In the genomic region with DNA sequence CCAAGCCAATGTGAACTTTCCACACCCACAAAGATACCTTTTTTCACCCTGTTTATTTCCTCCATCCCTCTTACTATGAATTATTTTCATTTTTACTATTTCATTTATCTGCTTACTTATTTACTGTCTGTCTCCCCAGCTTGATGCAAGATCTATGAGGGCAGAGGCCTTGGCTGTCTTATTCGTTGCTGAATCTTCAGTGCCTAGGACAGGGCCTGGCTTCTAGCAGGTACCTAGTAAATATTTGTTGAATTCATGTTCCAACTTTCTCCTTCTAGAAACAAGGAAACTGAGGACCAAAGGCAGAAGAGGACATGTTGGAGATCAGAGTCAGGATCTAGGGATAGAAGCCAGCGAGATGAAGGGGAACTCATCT, we compare ENCODE assay signal across 8 cellular contexts. TPM values are rescaled to one million over a fixed set of nuclear protein-coding genes. Genes with fewer than 3 reads are reported as not detected.
A peak's percentile ranks its signal among the peaks of the same experiment; 100 is the strongest.
DNase-seq lines count a peak whose midpoint lies in the region; ATAC-seq and TF ChIP-seq lines count a peak whose summit lies in the region.

No MANE protein-coding gene starts in this region.

- H3K4me3 Mint-ChIP-seq in activated CD8-positive, alpha-beta T cell treated with anti-CD3 and anti-CD28 coated beads for 36 hours, result peak overlapping the region; percentile 62
- peak overlapping the region; percentile 83 for H3K4me3 Mint-ChIP-seq in type B pancreatic cell

- no peaks in the 10 kb centered on the region for H3K9me3 ChIP-seq in heart left ventricle
- no peaks in the 10 kb centered on the region for H3K9me3 ChIP-seq in right cardiac atrium (ENCODE audit: control insufficient read depth, low read length)
- H3K9me3 ChIP-seq in esophagus squamous epithelium, result no peaks in the 10 kb centered on the region

- no peak overlapping the region for H3K56ac ChIP-seq in mesendoderm (ENCODE audit: low read length)

- ATAC-seq in heart left ventricle, result no peak
- no peak for ATAC-seq in right cardiac atrium
- ATAC-seq in activated CD8-positive, alpha-beta T cell treated with anti-CD3 and anti-CD28 coated beads for 36 hours, result no peak

- H3K36me3 ChIP-seq in heart left ventricle (no peaks in the 10 kb centered on the region), mesendoderm (ENCODE audit: control insufficient read depth, insufficient read depth, low read length) (no peaks in the 10 kb centered on the region), esophagus squamous epithelium (no peaks in the 10 kb centered on the region)

- no peak overlapping the region for H4K5ac ChIP-seq in mesendoderm (ENCODE audit: low read length)

- H3K27me3 ChIP-seq in heart left ventricle (peaks cover 0 to 14% (median 6%) of the 10 kb centered on the region in 9 donors), right cardiac atrium (ENCODE audit: control insufficient read depth, insufficient read depth) (no peaks in the 10 kb centered on the region), mesendoderm (ENCODE audit: insufficient read depth, low read length, poor library complexity) (no peaks in the 10 kb centered on the region), esophagus squamous epithelium (peaks cover 0 to 29% (median 3%) of the 10 kb centered on the region in 4 donors)

- no peaks in the 10 kb centered on the region for H3K9me3 Mint-ChIP-seq in activated CD8-positive, alpha-beta T cell treated with anti-CD3 and anti-CD28 coated beads for 36 hours
- H3K9me3 Mint-ChIP-seq in type B pancreatic cell, result no peaks in the 10 kb centered on the region

- H3K36me3 Mint-ChIP-seq in activated CD8-positive, alpha-beta T cell treated with anti-CD3 and anti-CD28 coated beads for 36 hours (ENCODE audit: low read depth), result no peaks in the 10 kb centered on the region
- no peaks in the 10 kb centered on the region for H3K36me3 Mint-ChIP-seq in type B pancreatic cell

- H3K27ac ChIP-seq in heart left ventricle (peak overlapping the region in 1 of 12 donors; percentile 62), right cardiac atrium (ENCODE audit: low read length) (no peak overlapping the region), mesendoderm (ENCODE audit: low read depth, low read length) (peak overlapping the region; percentile 5), esophagus squamous epithelium (no peak overlapping the region)

- intact Hi-C loops in heart left ventricle (cut with DNase I) (loop anchor here in 2 of 10 donors (10.0 kb wide), 2 partner anchors 52 to 142 kb away; a partner anchor contains a TSS), right cardiac atrium (cut with DNase I) (no loop called here), esophagus squamous epithelium (cut with DNase I) (no loop called here)
- intact Hi-C loops in activated CD8-positive, alpha-beta T cell treated with anti-CD3 and anti-CD28 coated beads for 36 hours (cut with micrococcal nuclease), result no loop called here

- TF ChIP-seq POLR2A in heart left ventricle (IDR thresholded peaks at IDR 0.05) (no peak), esophagus squamous epithelium (IDR thresholded peaks at IDR 0.05) (no peak)

- H3K23ac ChIP-seq in mesendoderm (ENCODE audit: low read length), result no peak overlapping the region

- H3K79me2 ChIP-seq in mesendoderm (ENCODE audit: control insufficient read depth, insufficient read depth, low read length), result no peaks in the 10 kb centered on the region

- POLR2A ChIA-PET in activated CD8-positive, alpha-beta T cell treated with anti-CD3 and anti-CD28 coated beads for 36 hours (lab: Charles Lee), result no interaction called here

- no peak overlapping the region for H3K18ac ChIP-seq in mesendoderm (ENCODE audit: low read length)

- H3K4me1 ChIP-seq in heart left ventricle (peaks cover 0 to 19% (median 8%) of the 10 kb centered on the region in 12 donors), right cardiac atrium (ENCODE audit: control insufficient read depth, insufficient read depth, low read length) (no peaks in the 10 kb centered on the region), mesendoderm (ENCODE audit: control insufficient read depth, low read depth, low read length) (peaks cover 3% of the 10 kb centered on the region), esophagus squamous epithelium (peaks cover 7 to 28% (median 15%) of the 10 kb centered on the region in 3 donors)

- no peak overlapping the region for H3K9ac ChIP-seq in mesendoderm (ENCODE audit: low read length)

- H2BK5ac ChIP-seq in mesendoderm (ENCODE audit: low read length), result no peak overlapping the region

- TF ChIP-seq CTCF in heart left ventricle (IDR thresholded peaks at IDR 0.05) (no peak), type B pancreatic cell (conservative IDR thresholded peaks at IDR 0.05) (no peak), esophagus squamous epithelium (IDR thresholded peaks at IDR 0.05) (no peak)
- TF ChIP-seq CTCF in activated CD8-positive, alpha-beta T cell treated with anti-CD3 and anti-CD28 coated beads for 36 hours (IDR thresholded peaks at IDR 0.05), result no peak

- H3K4me2 ChIP-seq in mesendoderm (ENCODE audit: low read length), result no peak overlapping the region

- H2BK15ac ChIP-seq in mesendoderm (replicated peaks; ENCODE audit: low read depth), result no peak overlapping the region

- CTCF ChIA-PET in activated CD8-positive, alpha-beta T cell treated with anti-CD3 and anti-CD28 coated beads for 36 hours (lab: Charles Lee), result no interaction called here

- H3K79me1 ChIP-seq in mesendoderm (ENCODE audit: low read length), result no peaks in the 10 kb centered on the region

- no peak overlapping the region for H4K8ac ChIP-seq in mesendoderm (ENCODE audit: low read depth, low read length)

- no peak for DNase-seq in heart left ventricle
- no peak for DNase-seq in right cardiac atrium
- DNase-seq in activated CD8-positive, alpha-beta T cell treated with anti-CD3 and anti-CD28 coated beads for 36 hours, result no peak
- no peak for DNase-seq in mesendoderm
- DNase-seq in type B pancreatic cell (ENCODE audit: extremely low spot score, unreplicated experiment), result no peak
- no peak for DNase-seq in A172 (ENCODE audit: low spot score)
- no peak for DNase-seq in esophagus squamous epithelium (lab: John Stamatoyannopoulos, UW)
- no peak for DNase-seq in GF-D8 (lab: John Stamatoyannopoulos, UW)

- H3K4ac ChIP-seq in mesendoderm (ENCODE audit: low read depth, low read length), result no peak overlapping the region

- H3K27ac Mint-ChIP-seq in activated CD8-positive, alpha-beta T cell treated with anti-CD3 and anti-CD28 coated beads for 36 hours, result peak overlapping the region; percentile 77
- peak overlapping the region; percentile 10 for H3K27ac Mint-ChIP-seq in type B pancreatic cell

- H2AK5ac ChIP-seq in mesendoderm (ENCODE audit: low read length), result no peak overlapping the region

- H3K4me1 Mint-ChIP-seq in activated CD8-positive, alpha-beta T cell treated with anti-CD3 and anti-CD28 coated beads for 36 hours (ENCODE audit: low read depth), result peaks cover 18% of the 10 kb centered on the region
- H3K4me1 Mint-ChIP-seq in type B pancreatic cell (ENCODE audit: unreplicated experiment), result peaks cover 27% of the 10 kb centered on the region

- 12 to 24% (median 17%) methylated on average over 2 of the region's 2 CpGs for WGBS in heart left ventricle, 4 donors
- 15% methylated on average over 2 of the region's 2 CpGs for WGBS in right cardiac atrium
- WGBS in mesendoderm (ENCODE audit: extremely low coverage, insufficient coverage, low lambda C conversion rate), result no CpG with 5 or more reads among the region's 2 CpGs
- 15 to 16% methylated on average over 2 of the region's 2 CpGs for WGBS in esophagus squamous epithelium, 2 donors

- H3K4me3 ChIP-seq in heart left ventricle (peak overlapping the region in 7 of 12 donors; percentile 50 to 84 (median 75)), right cardiac atrium (ENCODE audit: low read length) (no peak overlapping the region), mesendoderm (ENCODE audit: low read length) (no peak overlapping the region), esophagus squamous epithelium (peak overlapping the region in 2 of 4 donors; percentile 71 to 74)

- no peak overlapping the region for H2BK120ac ChIP-seq in mesendoderm (ENCODE audit: low read depth, low read length)

- peaks cover 9% of the 10 kb centered on the region for H3K27me3 Mint-ChIP-seq in activated CD8-positive, alpha-beta T cell treated with anti-CD3 and anti-CD28 coated beads for 36 hours
- peaks cover 3% of the 10 kb centered on the region for H3K27me3 Mint-ChIP-seq in type B pancreatic cell

RNA-seq across cellular contexts. Expression of a gene that starts 0.5 kb away (rescaled TPM):
- total RNA-seq in heart left ventricle (10 to 100 TPM in 1 of 9 donors, 1 to 10 TPM in 8; 1.6 to 17.2 (median 3.6) TPM), right cardiac atrium (1 to 10 TPM; 4.4 to 7.4 (median 5.8) TPM), type B pancreatic cell (ENCODE audit: low replicate concordance) (16.3 and 112 TPM in 2 replicates), esophagus squamous epithelium (1 to 10 TPM; 1.3 to 9.7 (median 1.6) TPM)
- polyA plus RNA-seq in heart left ventricle (1 to 10 TPM; 2.2 to 7.7 TPM), right cardiac atrium (6.0 TPM)
- total RNA-seq in activated CD8-positive, alpha-beta T cell treated with anti-CD3 and anti-CD28 coated beads for 36 hours, result under 1 TPM; 0.36 to 0.59 TPM
- polyA plus RNA-seq in mesendoderm (2013, experiment 1 of 2), result 9.5 TPM
- polyA plus RNA-seq in mesendoderm (2013, experiment 2 of 2), result 8.9 TPM
- 16.7 and 20.6 TPM in 2 replicates for total RNA-seq in A172 (2014; rRNA removed; shearing (Covaris generic))

RNA-seq across cellular contexts. Expression of a gene that starts 11.3 kb away (rescaled TPM):
- total RNA-seq in heart left ventricle, result 100 to 1,000 TPM in 1 of 9 donors, 10 to 100 TPM in 8; 42.6 to 101 (median 79.3) TPM
- polyA plus RNA-seq in heart left ventricle, result 10 to 100 TPM; 43.7 to 53.8 TPM
- total RNA-seq in right cardiac atrium, result 10 to 100 TPM; 75.9 to 81.5 (median 81.0) TPM
- polyA plus RNA-seq in right cardiac atrium, result 39.0 TPM
- total RNA-seq in activated CD8-positive, alpha-beta T cell treated with anti-CD3 and anti-CD28 coated beads for 36 hours, result 10 to 100 TPM; 75.7 to 77.1 TPM
- polyA plus RNA-seq in mesendoderm (2013, experiment 1 of 2), result 108 TPM
- 110 TPM for polyA plus RNA-seq in mesendoderm (2013, experiment 2 of 2)
- total RNA-seq in type B pancreatic cell (ENCODE audit: low replicate concordance), result 141 and 186 TPM in 2 replicates
- total RNA-seq in A172 (2014; rRNA removed; shearing (Covaris generic)), result 60.6 and 70.1 TPM in 2 replicates
- 10 to 100 TPM; 31.0 to 74.6 (median 43.7) TPM for total RNA-seq in esophagus squamous epithelium

RNA-seq across cellular contexts. Expression of a gene that starts 42.6 kb away (rescaled TPM):
- total RNA-seq in heart left ventricle, result 100 to 1,000 TPM in 2 of 9 donors, 10 to 100 TPM in 7; 29.9 to 280 (median 46.4) TPM
- polyA plus RNA-seq in heart left ventricle, result 100 to 1,000 TPM in 1 of 2 donors, 10 to 100 TPM in 1; 47.3 to 122 TPM
- total RNA-seq in right cardiac atrium, result 10 to 100 TPM; 41.6 to 58.0 (median 49.1) TPM
- 138 TPM for polyA plus RNA-seq in right cardiac atrium
- total RNA-seq in activated CD8-positive, alpha-beta T cell treated with anti-CD3 and anti-CD28 coated beads for 36 hours, result 100 to 1,000 TPM; 127 to 132 TPM
- 55.7 TPM for polyA plus RNA-seq in mesendoderm (2013, experiment 1 of 2)
- 57.0 TPM for polyA plus RNA-seq in mesendoderm (2013, experiment 2 of 2)
- total RNA-seq in type B pancreatic cell (ENCODE audit: low replicate concordance), result 108 and 150 TPM in 2 replicates
- total RNA-seq in A172 (2014; rRNA removed; shearing (Covaris generic)), result 146 and 238 TPM in 2 replicates
- 100 to 1,000 TPM; 124 to 214 (median 162) TPM for total RNA-seq in esophagus squamous epithelium

RNA-seq across cellular contexts. Expression of a gene that starts 53.4 kb away (rescaled TPM):
- 1 to 10 TPM in 1 of 9 donors, not detected in 8; 5.8 TPM for total RNA-seq in heart left ventricle
- polyA plus RNA-seq in heart left ventricle, result 1 to 10 TPM in 1 of 2 donors, not detected in 1; 1.1 TPM
- not detected for total RNA-seq in right cardiac atrium
- polyA plus RNA-seq in right cardiac atrium, result 0.16 TPM
- total RNA-seq in activated CD8-positive, alpha-beta T cell treated with anti-CD3 and anti-CD28 coated beads for 36 hours, result not detected
- 0.58 TPM for polyA plus RNA-seq in mesendoderm (2013, experiment 1 of 2)
- polyA plus RNA-seq in mesendoderm (2013, experiment 2 of 2), result 0.48 TPM
- 10.7 and 12.4 TPM in 2 replicates for total RNA-seq in type B pancreatic cell (ENCODE audit: low replicate concordance)
- 0.14 and 1.1 TPM in 2 replicates for total RNA-seq in A172 (2014; rRNA removed; shearing (Covaris generic))
- total RNA-seq in esophagus squamous epithelium, result 100 to 1,000 TPM in 3 of 4 donors, 10 to 100 TPM in 1; 36.2 to 931 (median 809) TPM

Comparison
In these comparisons a context has a peak if more than half of its experiments do, and no peak if none do; other contexts are left out.
1. H3K4me3 ChIP-seq: peak in heart left ventricle (7 of 12); none in right cardiac atrium (single experiment) and mesendoderm (single experiment).